In the genomic region with DNA sequence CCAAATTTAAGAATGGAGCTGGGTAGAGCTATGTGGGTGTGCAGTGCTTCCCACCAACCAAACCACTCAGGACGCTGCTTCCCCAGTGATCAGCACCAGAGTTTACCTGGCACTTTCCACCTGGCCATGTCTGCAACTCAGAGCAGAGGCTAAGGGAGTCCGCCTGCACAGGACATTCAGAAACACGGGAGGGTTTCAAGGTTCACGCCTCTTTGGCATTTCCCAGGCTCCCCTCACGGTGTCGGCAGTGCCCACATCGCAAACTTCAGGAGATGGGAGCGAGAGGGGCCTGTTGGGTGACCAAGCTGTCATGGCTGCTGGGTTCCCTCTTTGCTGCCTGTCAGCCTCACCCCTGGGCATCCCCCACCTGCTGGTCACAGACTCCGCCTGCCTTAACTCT, we compare ENCODE assay signal across 35 cellular contexts.
"Had no signal": no experiment of that assay in that cellular context is flagged by ENCODE, and none has a peak within 500 bp of the region (broad histone marks: within the 10 kb centered on the region; RNA-seq: fewer than 3 reads in every experiment).

No MANE protein-coding gene starts in this region.

- H3K4me1 ChIP-seq: body of pancreas, breast epithelium had no signal

- DNase-seq: activated B cell treated with CpG ODN at 0.5 μM for 24 hours; activated CD4-positive, alpha-beta memory T cell treated with anti-CD3 and anti-CD28 coated beads for 36 hours; activated CD4-positive, alpha-beta T cell treated with anti-CD3 and anti-CD28 coated beads for 4 hours; activated CD4-positive, alpha-beta T cell treated with anti-CD3 and anti-CD28 coated beads, Interleukin-2, amount 10 ng/mL, durations not matched to agents 24 days and 14 days; activated CD4-positive, alpha-beta T cell treated with anti-CD3 and anti-CD28 coated beads, Interleukin-2, amount 50 U/mL, for 1 hour; activated CD4-positive, alpha-beta T cell treated with anti-CD3 and anti-CD28 coated beads, Interleukin-2, amount 50 U/mL, for 4 hours; activated CD4-positive, CD25-positive, alpha-beta regulatory T cell treated with anti-CD3 and anti-CD28 coated beads, Interleukin-2, amount 50 U/mL, for 72 hours; activated CD8-positive, alpha-beta memory T cell treated with anti-CD3 and anti-CD28 coated beads, Interleukin-2, amount 50 U/mL, for 4 hours; activated CD8-positive, alpha-beta T cell treated with anti-CD3 and anti-CD28 coated beads for 36 hours; activated effector memory CD4-positive, alpha-beta T cell treated with anti-CD3 and anti-CD28 coated beads, Interleukin-2, amount 50 U/mL, for 16 hours; activated gamma-delta T cell treated with Interleukin-2 at 50 U/mL for 16 hours; activated naive CD4-positive, alpha-beta T cell; activated naive CD4-positive, alpha-beta T cell treated with anti-CD3 and anti-CD28 coated beads for 36 hours; activated naive CD4-positive, alpha-beta T cell treated with anti-CD3 and anti-CD28 coated beads, Interleukin-2, amount 50 U/mL, for 16 hours; activated naive CD8-positive, alpha-beta T cell treated with anti-CD3 and anti-CD28 coated beads for 36 hours; activated T-cell treated with anti-CD3 and anti-CD28 coated beads for 4 hours; activated T-cell treated with anti-CD3 and anti-CD28 coated beads, Interleukin-2, amount 50 U/mL, for 1 hour; activated T-cell treated with anti-CD3 and anti-CD28 coated beads, Interleukin-2, amount 50 U/mL, for 4 hours; activated T-cell treated with anti-CD3 and anti-CD28 coated beads, Interleukin-2, amount 50 U/mL, for 72 hours; adrenal gland; amniotic stem cell; aorta; body of pancreas; brain microvascular endothelial cell; central memory CD4-positive, alpha-beta T cell; T-helper 1 cell; T-helper 2 cell; T-helper 9 cell had no signal

- H3K4me3 Mint-ChIP-seq: activated B cell treated with CpG ODN at 0.5 μM for 24 hours; activated CD4-positive, alpha-beta memory T cell treated with anti-CD3 and anti-CD28 coated beads for 36 hours; activated CD4-positive, alpha-beta T cell treated with anti-CD3 and anti-CD28 coated beads, Interleukin-2, amount 10 ng/mL, durations not matched to agents 24 days and 14 days; activated CD8-positive, alpha-beta T cell treated with anti-CD3 and anti-CD28 coated beads for 36 hours; activated naive CD4-positive, alpha-beta T cell treated with anti-CD3 and anti-CD28 coated beads for 36 hours; activated naive CD8-positive, alpha-beta T cell treated with anti-CD3 and anti-CD28 coated beads for 36 hours; activated T-cell treated with anti-CD3 and anti-CD28 coated beads, Interleukin-2, amount 50 U/mL, for 4 hours; activated T-cell treated with anti-CD3 and anti-CD28 coated beads, Interleukin-2, amount 50 U/mL, for 72 hours; activated T-helper 1 cell treated with anti-CD3 and anti-CD28 coated beads, Interleukin-12 subunit alpha, Interleukin-12 subunit beta, Interleukin-2, Interleukin-4 antibody, amounts not matched to agents 30 ng/mL and 10 ng/mL and 1 ng/mL, durations not matched to agents 14 hours and 24 hours and 36 hours; activated T-helper 17 cell treated with anti-CD3 and anti-CD28 coated beads, Interleukin-2, amount 50 U/mL, for 72 hours; T-helper 1 cell treated with Interleukin-12 subunit alpha and Interleukin-12 subunit beta and Interleukin-4 antibody, amounts not matched to agents 30 μg/mL and 1 μg/mL, for 36 hours; T-helper 2 cell treated with Interferon-gamma antibody and Interleukin-4, amounts not matched to agents 5 μg/mL and 100 μg/mL, for 36 hours had no signal

- H3K36me3 Mint-ChIP-seq: activated CD4-positive, alpha-beta memory T cell treated with anti-CD3 and anti-CD28 coated beads for 36 hours; activated naive CD4-positive, alpha-beta T cell treated with anti-CD3 and anti-CD28 coated beads, Interleukin-2, amount 50 U/mL, for 72 hours; activated naive CD8-positive, alpha-beta T cell treated with anti-CD3 and anti-CD28 coated beads for 36 hours had no signal

- H3K27me3 Mint-ChIP-seq: activated CD4-positive, alpha-beta T cell treated with anti-CD3 and anti-CD28 coated beads, Interleukin-2, amount 10 ng/mL, durations not matched to agents 24 days and 14 days had no signal

- H3K4me3 ChIP-seq: adrenal gland, body of pancreas, breast epithelium had no signal

- H3K36me3 ChIP-seq: adrenal gland, brain microvascular endothelial cell, breast epithelium had no signal

- H3K4me1 Mint-ChIP-seq: activated B cell treated with CpG ODN at 0.5 μM for 24 hours; activated CD4-positive, alpha-beta T cell treated with anti-CD3 and anti-CD28 coated beads, Interleukin-2, amount 10 ng/mL, durations not matched to agents 24 days and 14 days; activated naive CD8-positive, alpha-beta T cell treated with anti-CD3 and anti-CD28 coated beads for 36 hours; activated T-helper 17 cell treated with anti-CD3 and anti-CD28 coated beads, Interleukin-2, amount 50 U/mL, for 72 hours had no signal

- H3K9me3 Mint-ChIP-seq: activated naive CD4-positive, alpha-beta T cell treated with anti-CD3 and anti-CD28 coated beads for 36 hours; activated naive CD4-positive, alpha-beta T cell treated with anti-CD3 and anti-CD28 coated beads, Interleukin-2, amount 50 U/mL, for 72 hours; activated T-helper 1 cell treated with anti-CD3 and anti-CD28 coated beads, Interleukin-12 subunit alpha, Interleukin-12 subunit beta, Interleukin-2, Interleukin-4 antibody, amounts not matched to agents 30 ng/mL and 10 ng/mL and 1 ng/mL, durations not matched to agents 14 hours and 24 hours and 36 hours; T-helper 1 cell treated with Interleukin-12 subunit alpha and Interleukin-12 subunit beta and Interleukin-4 antibody, amounts not matched to agents 30 μg/mL and 1 μg/mL, for 36 hours had no signal

- H3K27me3 ChIP-seq: adrenal gland, body of pancreas, brain microvascular endothelial cell, breast epithelium had no signal

- H3K27ac Mint-ChIP-seq: activated B cell treated with CpG ODN at 0.5 μM for 24 hours; activated CD4-positive, alpha-beta memory T cell treated with anti-CD3 and anti-CD28 coated beads for 36 hours; activated CD4-positive, alpha-beta T cell treated with anti-CD3 and anti-CD28 coated beads, Interleukin-2, amount 10 ng/mL, durations not matched to agents 24 days and 14 days; activated CD8-positive, alpha-beta T cell treated with anti-CD3 and anti-CD28 coated beads for 36 hours; activated naive CD4-positive, alpha-beta T cell treated with anti-CD3 and anti-CD28 coated beads for 36 hours; activated naive CD4-positive, alpha-beta T cell treated with anti-CD3 and anti-CD28 coated beads, Interleukin-2, amount 50 U/mL, for 72 hours; activated naive CD8-positive, alpha-beta T cell treated with anti-CD3 and anti-CD28 coated beads for 36 hours; activated T-cell treated with anti-CD3 and anti-CD28 coated beads, Interleukin-2, amount 50 U/mL, for 72 hours; activated T-helper 1 cell treated with anti-CD3 and anti-CD28 coated beads, Interleukin-12 subunit alpha, Interleukin-12 subunit beta, Interleukin-2, Interleukin-4 antibody, amounts not matched to agents 30 ng/mL and 10 ng/mL and 1 ng/mL, durations not matched to agents 14 hours and 24 hours and 36 hours; activated T-helper 17 cell treated with anti-CD3 and anti-CD28 coated beads, Interleukin-2, amount 50 U/mL, for 72 hours; T-helper 1 cell treated with Interleukin-12 subunit alpha and Interleukin-12 subunit beta and Interleukin-4 antibody, amounts not matched to agents 30 μg/mL and 1 μg/mL, for 36 hours; T-helper 2 cell treated with Interferon-gamma antibody and Interleukin-4, amounts not matched to agents 5 μg/mL and 100 μg/mL, for 36 hours had no signal

- H3K27ac ChIP-seq: adrenal gland, body of pancreas, brain microvascular endothelial cell, breast epithelium, VCaP had no signal

- H3K9me3 ChIP-seq: adrenal gland, body of pancreas, breast epithelium had no signal
